In the genomic region with DNA sequence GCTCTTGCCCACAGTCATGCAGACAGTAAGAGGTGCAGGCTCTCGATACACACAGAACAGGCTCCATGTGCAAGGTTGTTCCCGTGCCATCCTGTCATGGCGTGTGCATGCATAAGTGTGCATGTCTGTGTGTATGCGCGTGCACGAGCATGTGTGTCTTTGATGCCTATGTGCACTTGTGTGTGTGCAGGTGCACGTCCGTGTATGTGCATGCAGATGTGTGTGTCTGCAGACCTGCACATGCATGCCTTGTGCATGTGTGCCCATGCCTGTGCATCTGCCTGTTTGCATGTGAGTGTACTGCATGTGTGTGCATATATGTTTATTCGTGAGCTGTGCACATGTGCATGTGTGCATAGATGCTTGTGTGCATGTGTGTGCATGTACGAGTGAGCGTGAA, we compare ENCODE assay signal across 24 cellular contexts.
A peak's percentile ranks its signal among the peaks of the same experiment; 100 is the strongest.
DNase-seq lines count a peak whose midpoint lies in the region; ATAC-seq, FAIRE-seq and TF ChIP-seq lines count a peak whose summit lies in the region.
"Had no signal": no experiment of that assay in that cellular context is flagged by ENCODE, and none has a peak within 500 bp of the region (broad histone marks: within the 10 kb centered on the region; RNA-seq: fewer than 3 reads in every experiment).

No MANE protein-coding gene starts in this region.

- H3K27ac Mint-ChIP-seq in type B pancreatic cell: no peak overlapping the region
- H3K27ac Mint-ChIP-seq: CD4-positive, alpha-beta T cell had no signal

- H3K4me3 ChIP-seq in HepG2 (replicated peaks in 1 of 3; ENCODE audit: insufficient read depth in 1 of 3, low read depth in 2 of 3, low read length in 3 of 3) (no peak overlapping the region), right lobe of liver (no peak overlapping the region)
- H3K4me3 ChIP-seq: A549, BLaER1, GM23248, HAP-1, SJCRH30 had no signal

- no peaks in the 10 kb centered on the region for H4K20me1 ChIP-seq in HepG2 (ENCODE audit: insufficient read depth, low read length)

- POLR2A ChIA-PET in HepG2 (lab: Yijun Ruan, JAX): no interaction called here

- intact Hi-C loops in HepG2 (cut with micrococcal nuclease; ENCODE audit: unreplicated experiment): no loop called here
- intact Hi-C loops in right lobe of liver (cut with DNase I): no loop called here

- no peak overlapping the region for H3K4me3 Mint-ChIP-seq in type B pancreatic cell
- H3K4me3 Mint-ChIP-seq: CD4-positive, alpha-beta T cell had no signal

- peaks cover 5 to 34% of the 10 kb centered on the region in 2 experiments; a peak in 4 of 5 replicates for H3K27me3 ChIP-seq in HepG2 (ENCODE audit: control insufficient read depth in 1 of 2, insufficient read depth in 2 of 2, low read length in 2 of 2)
- H3K27me3 ChIP-seq in right lobe of liver: no peaks in the 10 kb centered on the region
- H3K27me3 ChIP-seq: BLaER1 had no signal

- no peak overlapping the region for H3K9ac ChIP-seq in HepG2 (ENCODE audit: insufficient read depth, low read depth, low read length)
- H3K9ac ChIP-seq: BLaER1, GM23248 had no signal

- ATAC-seq in HepG2 (no peak), right lobe of liver (no peak), GM19452 (IDR thresholded peaks at IDR 0.05; ENCODE audit: unreplicated experiment) (no peak), HG03095 (IDR thresholded peaks at IDR 0.05; ENCODE audit: unreplicated experiment) (no peak)
- ATAC-seq: A549 had no signal

- no peaks in the 10 kb centered on the region for H3K36me3 Mint-ChIP-seq in type B pancreatic cell

- H3K4me1 ChIP-seq in HepG2 (ENCODE audit: insufficient read depth, low read length) (no peaks in the 10 kb centered on the region), right lobe of liver (no peaks in the 10 kb centered on the region)
- H3K4me1 ChIP-seq: A549, HAP-1, SJCRH30 had no signal

- no peak for DNase-seq in HepG2 (ENCODE audit: low spot score)
- no peak for DNase-seq in right lobe of liver
- DNase-seq in islet precursor cell: peak; percentile 36
- DNase-seq in type B pancreatic cell (ENCODE audit: extremely low spot score, unreplicated experiment): no peak
- DNase-seq: CD4-positive, alpha-beta T cell; COR-L47; DND-41; GM23248; Karpas-422; MV-4-11; NCI-H1105 treated with DMSO at 0.1 percent for 48 hours; NCI-H2081; NCI-H2171; NCI-H345; NCI-H524; NCI-H774; NK-92 treated with Interleukin-12 subunit alpha and Interleukin-12 subunit beta, amount 100 ng/mL, for 24 hours; SJCRH30 had no signal

- TF ChIP-seq EP300 in HepG2 (IDR thresholded peaks at IDR 0.05; ENCODE audit: low read depth in 2 of 2, low read length in 2 of 2) (no peak), HepG2 (CRISPR knock-in tag; IDR thresholded peaks at IDR 0.05; ENCODE audit: borderline replicate concordance) (no peak)

- FAIRE-seq in HepG2 (lab: Jason Lieb, UNC): no peak
- FAIRE-seq: A549 had no signal

- no peaks in the 10 kb centered on the region for H3K27me3 Mint-ChIP-seq in type B pancreatic cell

- TF ChIP-seq POLR2A in HepG2 (IDR thresholded peaks at IDR 0.05; ENCODE audit: insufficient read depth in 1 of 2, low read depth in 2 of 2, low read length in 2 of 2) (no peak), right lobe of liver (IDR thresholded peaks at IDR 0.05) (no peak), GM19193 (IDR thresholded peaks at IDR 0.05; ENCODE audit: extremely low read depth, insufficient read depth, insufficient read length) (peak; percentile 55)

- no TSS peak for BruUV-seq in HepG2 (replicated peaks; lab: Mats Ljungman, UMichigan)

- peaks cover 3% of the 10 kb centered on the region for H3K9me3 Mint-ChIP-seq in type B pancreatic cell
- H3K9me3 Mint-ChIP-seq: CD4-positive, alpha-beta T cell had no signal

- H3K27ac ChIP-seq in HepG2 (ENCODE audit: extremely low read length, insufficient read depth, low read length) (no peak overlapping the region), right lobe of liver (no peak overlapping the region)
- H3K27ac ChIP-seq: A549, BLaER1, GM23248, SJCRH30 had no signal

- TF ChIP-seq CTCF in HepG2 (CRISPR knock-in tag; IDR thresholded peaks at IDR 0.05) (no peak), right lobe of liver (IDR thresholded peaks at IDR 0.05) (no peak), type B pancreatic cell (conservative IDR thresholded peaks at IDR 0.05) (no peak)

- H3K4me2 ChIP-seq in HepG2 (ENCODE audit: low read depth, low read length): no peak overlapping the region
- H3K4me2 ChIP-seq: A549, BLaER1 had no signal

- H3K4me1 Mint-ChIP-seq in type B pancreatic cell (ENCODE audit: unreplicated experiment): no peaks in the 10 kb centered on the region

- no peak for TF ChIP-seq RAD21 in HepG2 (CRISPR knock-in tag; IDR thresholded peaks at IDR 0.05)

- CTCF ChIA-PET in HepG2 (lab: Yijun Ruan, JAX; ENCODE audit: low intra/inter-chr PET ratio, low total read pairs): no interaction called here

- WGBS in HepG2 (ENCODE audit: low lambda C conversion rate): 7% methylated on average over 9 of the region's 11 CpGs
- 70% methylated on average over 10 of the region's 11 CpGs for WGBS in right lobe of liver (ENCODE audit: insufficient coverage, low coverage, low lambda C conversion rate, missing lambda C conversion rate)

- H3K36me3 ChIP-seq in HepG2 (replicated peaks in 1 of 2; ENCODE audit: control insufficient read depth in 1 of 2, insufficient read depth in 2 of 2, low read length in 2 of 2) (no peaks in the 10 kb centered on the region), right lobe of liver (no peaks in the 10 kb centered on the region)
- H3K36me3 ChIP-seq: HAP-1, SJCRH30 had no signal

- H3K9me3 ChIP-seq in HepG2 (ENCODE audit: low read length) (no peaks in the 10 kb centered on the region), right lobe of liver (no peaks in the 10 kb centered on the region)
- H3K9me3 ChIP-seq: A549, HAP-1, SJCRH30 had no signal

- no peak overlapping the region for H2AFZ ChIP-seq in HepG2 (ENCODE audit: low read length)
- H2AFZ ChIP-seq: GM23248 had no signal

- no peaks in the 10 kb centered on the region for H3K79me2 ChIP-seq in HepG2 (ENCODE audit: insufficient read depth, low read length)

- in situ Hi-C loops in HepG2 (cut with HindIII; ENCODE audit: extremely low pct_ligation_motif_present, low pct_unique_long_range_greater_than_20kb): no loop called here

TF ChIP-seq in HepG2, 621 proteins besides CTCF, POLR2A, EP300 and RAD21:
- TF ChIP-seq, protein P1, sequence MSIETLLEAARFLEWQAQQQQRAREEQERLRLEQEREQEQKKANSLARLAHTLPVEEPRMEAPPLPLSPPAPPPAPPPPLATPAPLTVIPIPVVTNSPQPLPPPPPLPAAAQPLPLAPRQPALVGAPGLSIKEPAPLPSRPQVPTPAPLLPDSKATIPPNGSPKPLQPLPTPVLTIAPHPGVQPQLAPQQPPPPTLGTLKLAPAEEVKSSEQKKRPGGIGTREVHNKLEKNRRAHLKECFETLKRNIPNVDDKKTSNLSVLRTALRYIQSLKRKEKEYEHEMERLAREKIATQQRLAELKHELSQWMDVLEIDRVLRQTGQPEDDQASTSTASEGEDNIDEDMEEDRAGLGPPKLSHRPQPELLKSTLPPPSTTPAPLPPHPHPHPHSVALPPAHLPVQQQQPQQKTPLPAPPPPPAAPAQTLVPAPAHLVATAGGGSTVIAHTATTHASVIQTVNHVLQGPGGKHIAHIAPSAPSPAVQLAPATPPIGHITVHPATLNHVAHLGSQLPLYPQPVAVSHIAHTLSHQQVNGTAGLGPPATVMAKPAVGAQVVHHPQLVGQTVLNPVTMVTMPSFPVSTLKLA (IDR thresholded peaks at IDR 0.05): peak; percentile 59
- TF ChIP-seq TEAD2 (CRISPR knock-in tag; IDR thresholded peaks at IDR 0.05): no peak
